In the genomic region with DNA sequence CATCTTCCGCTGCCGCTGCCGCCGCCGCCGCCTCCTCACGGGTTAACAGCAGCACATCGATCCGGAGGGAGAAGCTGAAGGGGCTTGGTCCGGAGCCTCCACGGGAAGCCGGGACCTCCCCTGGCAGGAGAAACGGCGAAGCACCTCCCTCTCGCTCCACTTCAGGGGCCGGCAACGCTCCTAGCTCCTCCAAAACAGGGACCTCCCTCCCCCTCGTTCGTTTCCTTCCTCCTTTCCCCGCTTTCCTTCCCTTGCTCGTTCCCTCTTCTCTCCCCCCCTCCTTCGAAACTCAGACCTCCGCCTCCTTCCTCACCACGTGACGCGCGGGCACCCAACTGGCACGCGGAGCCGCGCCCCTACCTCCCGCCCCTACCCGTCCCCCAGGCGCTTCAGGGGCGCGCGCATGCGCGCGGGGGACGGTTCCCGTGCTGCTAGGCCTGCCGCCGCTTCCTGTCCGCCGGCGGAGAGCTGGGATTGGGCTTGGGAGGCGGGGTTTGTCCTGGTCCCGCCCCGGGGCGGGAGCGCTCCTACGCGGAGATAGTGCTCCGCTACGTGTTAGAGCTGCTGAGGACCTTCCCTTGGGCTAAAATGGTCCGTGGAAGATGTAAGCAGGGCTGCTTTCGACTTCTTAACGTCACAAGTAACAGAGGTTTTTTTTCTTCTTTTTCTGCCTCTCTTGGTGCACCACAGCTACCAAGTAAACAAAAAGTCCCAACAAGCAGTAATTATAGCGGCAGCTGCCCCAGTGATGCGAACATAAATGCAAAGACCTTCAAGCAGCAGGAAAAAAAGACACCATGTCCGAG, we compare ENCODE assay signal across 1 cellular context.
A peak's percentile ranks its signal among the peaks of the same experiment; 100 is the strongest.
TF ChIP-seq lines count a peak whose summit lies in the region.

ADAM10 (minus strand) TSS at position 176 of the 806 bp plus-strand sequence; CDS start at position 3, 173 bp downstream.

TF ChIP-seq in HEK293, 187 proteins besides CTCF, POLR2A, EP300 and RAD21 (continued from another document and continues in another):
- TF ChIP-seq ZNF362 (tag by site-specific recombination; IDR thresholded peaks at IDR 0.05) = peak; percentile 58; the same call in 1 of the 2 replicates
- TF ChIP-seq ZNF529 (tag by site-specific recombination; IDR thresholded peaks at IDR 0.05; ENCODE audit: insufficient replicate concordance) = no peak
- no peak for TF ChIP-seq SETDB1 (IDR thresholded peaks at IDR 0.05; ENCODE audit: insufficient read length, low read length)
- no peak for TF ChIP-seq ZBTB1 (tag by site-specific recombination; IDR thresholded peaks at IDR 0.05)
- TF ChIP-seq, protein P1, sequence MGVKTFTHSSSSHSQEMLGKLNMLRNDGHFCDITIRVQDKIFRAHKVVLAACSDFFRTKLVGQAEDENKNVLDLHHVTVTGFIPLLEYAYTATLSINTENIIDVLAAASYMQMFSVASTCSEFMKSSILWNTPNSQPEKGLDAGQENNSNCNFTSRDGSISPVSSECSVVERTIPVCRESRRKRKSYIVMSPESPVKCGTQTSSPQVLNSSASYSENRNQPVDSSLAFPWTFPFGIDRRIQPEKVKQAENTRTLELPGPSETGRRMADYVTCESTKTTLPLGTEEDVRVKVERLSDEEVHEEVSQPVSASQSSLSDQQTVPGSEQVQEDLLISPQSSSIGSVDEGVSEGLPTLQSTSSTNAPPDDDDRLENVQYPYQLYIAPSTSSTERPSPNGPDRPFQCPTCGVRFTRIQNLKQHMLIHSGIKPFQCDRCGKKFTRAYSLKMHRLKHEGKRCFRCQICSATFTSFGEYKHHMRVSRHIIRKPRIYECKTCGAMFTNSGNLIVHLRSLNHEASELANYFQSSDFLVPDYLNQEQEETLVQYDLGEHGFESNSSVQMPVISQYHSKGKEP (tag by site-specific recombination; IDR thresholded peaks at IDR 0.05) = no peak
- TF ChIP-seq, protein P2, sequence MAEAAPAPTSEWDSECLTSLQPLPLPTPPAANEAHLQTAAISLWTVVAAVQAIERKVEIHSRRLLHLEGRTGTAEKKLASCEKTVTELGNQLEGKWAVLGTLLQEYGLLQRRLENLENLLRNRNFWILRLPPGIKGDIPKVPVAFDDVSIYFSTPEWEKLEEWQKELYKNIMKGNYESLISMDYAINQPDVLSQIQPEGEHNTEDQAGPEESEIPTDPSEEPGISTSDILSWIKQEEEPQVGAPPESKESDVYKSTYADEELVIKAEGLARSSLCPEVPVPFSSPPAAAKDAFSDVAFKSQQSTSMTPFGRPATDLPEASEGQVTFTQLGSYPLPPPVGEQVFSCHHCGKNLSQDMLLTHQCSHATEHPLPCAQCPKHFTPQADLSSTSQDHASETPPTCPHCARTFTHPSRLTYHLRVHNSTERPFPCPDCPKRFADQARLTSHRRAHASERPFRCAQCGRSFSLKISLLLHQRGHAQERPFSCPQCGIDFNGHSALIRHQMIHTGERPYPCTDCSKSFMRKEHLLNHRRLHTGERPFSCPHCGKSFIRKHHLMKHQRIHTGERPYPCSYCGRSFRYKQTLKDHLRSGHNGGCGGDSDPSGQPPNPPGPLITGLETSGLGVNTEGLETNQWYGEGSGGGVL (tag by site-specific recombination; IDR thresholded peaks at IDR 0.05) = peak; percentile 97
- no peak for TF ChIP-seq ZNF280D (tag by site-specific recombination; IDR thresholded peaks at IDR 0.05)
- no peak for TF ChIP-seq ZNF155 (tag by site-specific recombination; IDR thresholded peaks at IDR 0.05)
- no peak for TF ChIP-seq HOXD13 (CRISPR knock-in tag; IDR thresholded peaks at IDR 0.05; ENCODE audit: borderline replicate concordance)
- no peak for TF ChIP-seq ZSCAN16 (tag by site-specific recombination; IDR thresholded peaks at IDR 0.05)
- no peak for TF ChIP-seq ZNF211 (tag by site-specific recombination; IDR thresholded peaks at IDR 0.05; ENCODE audit: low read depth)
- TF ChIP-seq AEBP2 (tag by site-specific recombination; IDR thresholded peaks at IDR 0.05; ENCODE audit: borderline replicate concordance) = no peak
- no peak for TF ChIP-seq HOXC10 (CRISPR knock-in tag; IDR thresholded peaks at IDR 0.05)
- peak; percentile 91 for TF ChIP-seq ZNF394 (tag by site-specific recombination; IDR thresholded peaks at IDR 0.05; ENCODE audit: borderline replicate concordance)
- no peak for TF ChIP-seq MEIS1 (CRISPR knock-in tag; IDR thresholded peaks at IDR 0.05; ENCODE audit: borderline replicate concordance)
- no peak for TF ChIP-seq ZNF701 (tag by site-specific recombination; IDR thresholded peaks at IDR 0.05)
- peak; percentile 96 for TF ChIP-seq ZNF366 (tag by site-specific recombination; conservative IDR thresholded peaks at IDR 0.05)
- no peak for TF ChIP-seq ZNF837 (tag by site-specific recombination; IDR thresholded peaks at IDR 0.05)
- no peak for TF ChIP-seq ZNF544 (tag by site-specific recombination; IDR thresholded peaks at IDR 0.05)
- TF ChIP-seq IKZF3 (tag by site-specific recombination; IDR thresholded peaks at IDR 0.05) = peak; percentile 98
- TF ChIP-seq ZNF658 (tag by site-specific recombination; IDR thresholded peaks at IDR 0.05) = no peak
- no peak for TF ChIP-seq ZNF549 (tag by site-specific recombination; IDR thresholded peaks at IDR 0.05)
- TF ChIP-seq ZNF626 (tag by site-specific recombination; IDR thresholded peaks at IDR 0.05) = no peak
- TF ChIP-seq KLF16 (tag by site-specific recombination; IDR thresholded peaks at IDR 0.05) = 0 out of 2 replicates have a peak, but pooled peaks have one; percentile 20
- no peak for TF ChIP-seq ZNF324 (tag by site-specific recombination; IDR thresholded peaks at IDR 0.05)
- TF ChIP-seq ZNF19 (tag by site-specific recombination; IDR thresholded peaks at IDR 0.05; ENCODE audit: low read depth) = no peak
- TF ChIP-seq ZNF266 (tag by site-specific recombination; IDR thresholded peaks at IDR 0.05; ENCODE audit: low read depth) = no peak
- TF ChIP-seq ZNF221 (tag by site-specific recombination; IDR thresholded peaks at IDR 0.05; ENCODE audit: borderline replicate concordance) = no peak
- TF ChIP-seq SCRT1 (tag by site-specific recombination; IDR thresholded peaks at IDR 0.05; ENCODE audit: borderline replicate concordance) = no peak
- TF ChIP-seq ZNF248 (tag by site-specific recombination; IDR thresholded peaks at IDR 0.05) = no peak
- no peak for TF ChIP-seq FEZF1 (tag by site-specific recombination; IDR thresholded peaks at IDR 0.05)
- TF ChIP-seq OSR2 (tag by site-specific recombination; IDR thresholded peaks at IDR 0.05) = no peak
- TF ChIP-seq ZNF624 (tag by site-specific recombination; IDR thresholded peaks at IDR 0.05) = no peak
- no peak for TF ChIP-seq KLF7 (tag by site-specific recombination; IDR thresholded peaks at IDR 0.05; ENCODE audit: borderline replicate concordance)
- TF ChIP-seq ZNF175 (tag by site-specific recombination; IDR thresholded peaks at IDR 0.05) = no peak
- TF ChIP-seq, protein P3, sequence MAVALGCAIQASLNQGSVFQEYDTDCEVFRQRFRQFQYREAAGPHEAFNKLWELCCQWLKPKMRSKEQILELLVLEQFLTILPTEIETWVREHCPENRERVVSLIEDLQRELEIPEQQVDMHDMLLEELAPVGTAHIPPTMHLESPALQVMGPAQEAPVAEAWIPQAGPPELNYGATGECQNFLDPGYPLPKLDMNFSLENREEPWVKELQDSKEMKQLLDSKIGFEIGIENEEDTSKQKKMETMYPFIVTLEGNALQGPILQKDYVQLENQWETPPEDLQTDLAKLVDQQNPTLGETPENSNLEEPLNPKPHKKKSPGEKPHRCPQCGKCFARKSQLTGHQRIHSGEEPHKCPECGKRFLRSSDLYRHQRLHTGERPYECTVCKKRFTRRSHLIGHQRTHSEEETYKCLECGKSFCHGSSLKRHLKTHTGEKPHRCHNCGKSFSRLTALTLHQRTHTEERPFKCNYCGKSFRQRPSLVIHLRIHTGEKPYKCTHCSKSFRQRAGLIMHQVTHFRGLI (tag by site-specific recombination; IDR thresholded peaks at IDR 0.05) = no peak
- no peak for TF ChIP-seq MZF1 (tag by site-specific recombination; IDR thresholded peaks at IDR 0.05; ENCODE audit: borderline replicate concordance)
- TF ChIP-seq, protein P4, sequence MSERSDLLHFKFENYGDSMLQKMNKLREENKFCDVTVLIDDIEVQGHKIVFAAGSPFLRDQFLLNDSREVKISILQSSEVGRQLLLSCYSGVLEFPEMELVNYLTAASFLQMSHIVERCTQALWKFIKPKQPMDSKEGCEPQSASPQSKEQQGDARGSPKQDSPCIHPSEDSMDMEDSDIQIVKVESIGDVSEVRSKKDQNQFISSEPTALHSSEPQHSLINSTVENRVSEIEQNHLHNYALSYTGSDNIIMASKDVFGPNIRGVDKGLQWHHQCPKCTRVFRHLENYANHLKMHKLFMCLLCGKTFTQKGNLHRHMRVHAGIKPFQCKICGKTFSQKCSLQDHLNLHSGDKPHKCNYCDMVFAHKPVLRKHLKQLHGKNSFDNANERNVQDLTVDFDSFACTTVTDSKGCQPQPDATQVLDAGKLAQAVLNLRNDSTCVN (tag by site-specific recombination; optimal IDR thresholded peaks at IDR 0.05) = peak; percentile 98
- no peak for TF ChIP-seq ZNF677 (tag by site-specific recombination; IDR thresholded peaks at IDR 0.05)
- TF ChIP-seq ZSCAN23 (tag by site-specific recombination; IDR thresholded peaks at IDR 0.05) = no peak
- TF ChIP-seq ZXDB (tag by site-specific recombination; IDR thresholded peaks at IDR 0.05) = peak; percentile 76; the same call in 1 of the 2 replicates
- no peak for TF ChIP-seq ZNF426 (tag by site-specific recombination; IDR thresholded peaks at IDR 0.05)
- no peak for TF ChIP-seq ZNF654 (tag by site-specific recombination; IDR thresholded peaks at IDR 0.05; ENCODE audit: low read depth)
- peak; percentile 18; the same call in 1 of the 2 replicates for TF ChIP-seq KLF8 (tag by site-specific recombination; IDR thresholded peaks at IDR 0.05)
- TF ChIP-seq, protein P5, sequence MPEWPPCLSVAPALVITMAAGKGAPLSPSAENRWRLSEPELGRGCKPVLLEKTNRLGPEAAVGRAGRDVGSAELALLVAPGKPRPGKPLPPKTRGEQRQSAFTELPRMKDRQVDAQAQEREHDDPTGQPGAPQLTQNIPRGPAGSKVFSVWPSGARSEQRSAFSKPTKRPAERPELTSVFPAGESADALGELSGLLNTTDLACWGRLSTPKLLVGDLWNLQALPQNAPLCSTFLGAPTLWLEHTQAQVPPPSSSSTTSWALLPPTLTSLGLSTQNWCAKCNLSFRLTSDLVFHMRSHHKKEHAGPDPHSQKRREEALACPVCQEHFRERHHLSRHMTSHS (tag by site-specific recombination; IDR thresholded peaks at IDR 0.05) = no peak
- no peak for TF ChIP-seq ZNF140 (tag by site-specific recombination; IDR thresholded peaks at IDR 0.05)
- TF ChIP-seq ZNF510 (tag by site-specific recombination; IDR thresholded peaks at IDR 0.05; ENCODE audit: insufficient replicate concordance) = no peak
- no peak for TF ChIP-seq ZNF148 (tag by site-specific recombination; IDR thresholded peaks at IDR 0.05; ENCODE audit: borderline replicate concordance)
- no peak for TF ChIP-seq ZNF37A (tag by site-specific recombination; IDR thresholded peaks at IDR 0.05)
- no peak for TF ChIP-seq ZNF350 (tag by site-specific recombination; IDR thresholded peaks at IDR 0.05)
